In genomic region chr19:1101337-1101698, GRCh38 we compare ENCODE assay signal across 8 cellular contexts. TPM values are rescaled to one million over a fixed set of nuclear protein-coding genes. Genes with fewer than 3 reads are reported as not detected.
A peak's percentile ranks its signal among the peaks of the same experiment; 100 is the strongest.
DNase-seq lines count a peak whose midpoint lies in the region; ATAC-seq and TF ChIP-seq lines count a peak whose summit lies in the region.

No MANE protein-coding gene starts in this region.

- no peaks in the 10 kb centered on the region for H3K9me2 ChIP-seq in SK-N-SH

- no peak overlapping the region for H3K4me3 ChIP-seq in SK-N-SH (ENCODE audit: low read depth in 2 of 2, low read length in 1 of 2)
- peak overlapping the region in 1 of 2 donors; percentile 20 for H3K4me3 ChIP-seq in left lung

- TF ChIP-seq CTCF in SK-N-SH (IDR thresholded peaks at IDR 0.05) (no peak), left lung (IDR thresholded peaks at IDR 0.05) (no peak)

- no peaks in the 10 kb centered on the region for H3K27me3 Mint-ChIP-seq in activated naive CD8-positive, alpha-beta T cell

- H3K79me2 ChIP-seq in SK-N-SH (ENCODE audit: insufficient read depth), result peaks cover 13% of the 10 kb centered on the region; the same call in 1 of the 2 replicates

- H3K27ac Mint-ChIP-seq in activated naive CD8-positive, alpha-beta T cell, result peak overlapping the region; percentile 73

- WGBS in SK-N-SH (ENCODE audit: low lambda C conversion rate), result 88% methylated on average over 9 of the region's 9 CpGs

- no peaks in the 10 kb centered on the region for H3K9me3 ChIP-seq in SK-N-SH
- peaks cover 0 to 1% of the 10 kb centered on the region in 2 donors for H3K9me3 ChIP-seq in left lung

- peaks cover 21 to 22% of the 10 kb centered on the region in 2 experiments; a peak in 3 of 4 replicates for H3K4me1 ChIP-seq in SK-N-SH (ENCODE audit: control insufficient read depth in 1 of 2, insufficient read depth in 2 of 2, low read depth in 1 of 2, low read length in 1 of 2)
- H3K4me1 ChIP-seq in left lung, result peaks cover 46 to 84% of the 10 kb centered on the region in 2 donors

- CTCF ChIA-PET in SK-N-SH (lab: Yijun Ruan, JAX), result interaction anchor here (0.6 to 4.4 kb wide), 4 partner anchors 12 to 122 kb away, joined by 3 to 44 read pairs (median 5); no protein-coding TSS in a partner anchor

- H3K9ac ChIP-seq in SK-N-SH, result peak overlapping the region; percentile 54; the same call in 1 of the 2 replicates

- no peak for ATAC-seq in SK-N-SH treated with all-trans-retinoic acid at 6 μM for 48 hours
- no peak for ATAC-seq in left lung

- peak overlapping the region; percentile 3; the same call in 1 of the 2 replicates for H2AFZ ChIP-seq in SK-N-SH (ENCODE audit: low read depth)

- H3K27ac ChIP-seq in SK-N-SH (ENCODE audit: low read depth in 2 of 2, low read length in 1 of 2) (peak overlapping the region; percentile 68 to 95), left lung (peak overlapping the region; percentile 93 to 97), temporal lobe (ENCODE audit: low read depth, low read length) (peak overlapping the region; percentile 94)

- H3K9me3 Mint-ChIP-seq in activated naive CD8-positive, alpha-beta T cell (ENCODE audit: low read depth), result no peaks in the 10 kb centered on the region

- DNase-seq in SK-N-SH, result no peak
- no peak for DNase-seq in left lung
- no peak for DNase-seq in activated effector memory CD4-positive, alpha-beta T cell treated with Interleukin-2 at 50 U/mL for 16 hours
- no peak for DNase-seq in GM19238 (ENCODE audit: insufficient read length, low spot score)
- no peak for DNase-seq in GOT3 (lab: John Stamatoyannopoulos, UW)

- no peaks in the 10 kb centered on the region for H3K36me3 Mint-ChIP-seq in activated naive CD8-positive, alpha-beta T cell

- no peak for TF ChIP-seq RAD21 in SK-N-SH (IDR thresholded peaks at IDR 0.05; ENCODE audit: low read length)

- intact Hi-C loops in left lung (cut with DNase I), result no loop called here

- no peaks in the 10 kb centered on the region for H3K27me3 ChIP-seq in SK-N-SH (ENCODE audit: insufficient read depth)
- no peaks in the 10 kb centered on the region for H3K27me3 ChIP-seq in left lung

- H3K36me3 ChIP-seq in SK-N-SH (replicated peaks in 1 of 2; ENCODE audit: control insufficient read depth in 1 of 2, insufficient read depth in 2 of 2, low read length in 1 of 2) (peaks cover 0 to 8% of the 10 kb centered on the region in 2 experiments), left lung (peaks cover 0 to 6% of the 10 kb centered on the region in 2 donors)

- peak overlapping the region; percentile 53 for H3K4me3 Mint-ChIP-seq in activated naive CD8-positive, alpha-beta T cell

- no peak for TF ChIP-seq EP300 in SK-N-SH (IDR thresholded peaks at IDR 0.05; ENCODE audit: borderline replicate concordance in 1 of 2, low read depth in 1 of 2, low read length in 1 of 2)

- peaks cover 31% of the 10 kb centered on the region for H3F3A ChIP-seq in SK-N-SH (replicated peaks; ENCODE audit: insufficient read depth)

- POLR2A ChIA-PET in SK-N-SH (lab: Yijun Ruan, JAX), result no interaction called here

- peaks cover 10% of the 10 kb centered on the region; the same call in 1 of the 2 replicates for H4K20me1 ChIP-seq in SK-N-SH (ENCODE audit: insufficient read depth)

- H3K4me1 Mint-ChIP-seq in activated naive CD8-positive, alpha-beta T cell (ENCODE audit: low read depth), result peaks cover 49% of the 10 kb centered on the region

- peak overlapping the region; percentile 61 for H3K4me2 ChIP-seq in SK-N-SH

TF ChIP-seq in SK-N-SH, 30 proteins besides CTCF, POLR2A, EP300 and RAD21 (continues in another document):
- TF ChIP-seq USF1 (IDR thresholded peaks at IDR 0.05; ENCODE audit: borderline replicate concordance, low read depth), result no peak
- TF ChIP-seq NFIC (IDR thresholded peaks at IDR 0.05; ENCODE audit: borderline replicate concordance), result no peak
- no peak for TF ChIP-seq USF2 (IDR thresholded peaks at IDR 0.05; ENCODE audit: borderline replicate concordance, low read depth, low read length)

TF ChIP-seq in SK-N-SH treated with all-trans-retinoic acid at 6 μM for 48 hours, 23 proteins besides CTCF, POLR2A, EP300 and RAD21:
- TF ChIP-seq CSRNP3 (CRISPR knock-in tag; IDR thresholded peaks at IDR 0.05), result no peak
- TF ChIP-seq ZFP30 (CRISPR knock-in tag; IDR thresholded peaks at IDR 0.05), result no peak
- no peak for TF ChIP-seq ZNF70 (CRISPR knock-in tag; IDR thresholded peaks at IDR 0.05)
- no peak for TF ChIP-seq OSR1 (CRISPR knock-in tag; IDR thresholded peaks at IDR 0.05)
- TF ChIP-seq ESRRG (CRISPR knock-in tag; IDR thresholded peaks at IDR 0.05), result no peak
- no peak for TF ChIP-seq ZNF8 (CRISPR knock-in tag; IDR thresholded peaks at IDR 0.05)
- no peak for TF ChIP-seq TOX (CRISPR knock-in tag; IDR thresholded peaks at IDR 0.05; ENCODE audit: borderline replicate concordance)
- no peak for TF ChIP-seq ZFP3 (CRISPR knock-in tag; IDR thresholded peaks at IDR 0.05)
- no peak for TF ChIP-seq CREB5 (CRISPR knock-in tag; IDR thresholded peaks at IDR 0.05; ENCODE audit: low read depth)
- no peak for TF ChIP-seq ZC3H10 (CRISPR knock-in tag; IDR thresholded peaks at IDR 0.05)
- TF ChIP-seq TCF4 (CRISPR knock-in tag; IDR thresholded peaks at IDR 0.05; ENCODE audit: borderline replicate concordance), result no peak

RNA-seq across cellular contexts. Expression of gene GPX4, which starts 2.5 kb away (rescaled TPM):
- polyA plus RNA-seq in SK-N-SH (2012; rRNA removed), result 566 and 925 TPM in 2 replicates
- 591 and 700 TPM in 2 replicates for polyA plus RNA-seq in SK-N-SH (2012; cell fraction: cytosol; rRNA removed)
- 511 and 671 TPM in 2 replicates for polyA plus RNA-seq in SK-N-SH (2012; cell fraction: nucleus; rRNA removed)
- total RNA-seq in left lung (100 to 1,000 TPM; 266 to 365 TPM), temporal lobe (95.9 TPM)

RNA-seq across cellular contexts. Expression of gene POLR2E, which starts 6.1 kb away (rescaled TPM):
- polyA plus RNA-seq in SK-N-SH (2012; rRNA removed), result 238 and 283 TPM in 2 replicates
- polyA plus RNA-seq in SK-N-SH (2012; cell fraction: cytosol; rRNA removed), result 143 and 208 TPM in 2 replicates
- polyA plus RNA-seq in SK-N-SH (2012; cell fraction: nucleus; rRNA removed), result 134 and 138 TPM in 2 replicates
- total RNA-seq in left lung (100 to 1,000 TPM; 139 to 160 TPM), temporal lobe (31.0 TPM)

RNA-seq across cellular contexts. Expression of gene ARHGAP45, which starts 34.4 kb away (rescaled TPM):
- polyA plus RNA-seq in SK-N-SH (2012; rRNA removed), result 2.8 and 4.2 TPM in 2 replicates
- 1.7 and 2.5 TPM in 2 replicates for polyA plus RNA-seq in SK-N-SH (2012; cell fraction: cytosol; rRNA removed)
- 5.9 and 9.7 TPM in 2 replicates for polyA plus RNA-seq in SK-N-SH (2012; cell fraction: nucleus; rRNA removed)
- 10 to 100 TPM; 71.1 to 83.8 TPM for total RNA-seq in left lung
- total RNA-seq in temporal lobe, result 3.7 TPM

Comparison
In these comparisons a context has a peak if more than half of its experiments do, and no peak if none do; other contexts are left out.
1. RNA of gene ARHGAP45, which starts 34.4 kb away (total RNA-seq): 71.1 to 83.8 TPM in left lung; 3.7 TPM in temporal lobe (single experiment); every median in the first group is over 10 times any median in the second.
2. Peak in every context shown above with its lines, with median percentiles within 50 percentile points of each other: H3K27ac ChIP-seq.